In genomic region chr2:172643142-172643541, GRCh38 we compare ENCODE assay signal across 19 cellular contexts.
DNase-seq lines count a peak whose midpoint lies in the region; ATAC-seq, FAIRE-seq and TF ChIP-seq lines count a peak whose summit lies in the region.
"Had no signal": no experiment of that assay in that cellular context is flagged by ENCODE, and none has a peak within 500 bp of the region (broad histone marks: within the 10 kb centered on the region; RNA-seq: fewer than 3 reads in every experiment).

No MANE protein-coding gene starts in this region.

- no peaks in the 10 kb centered on the region for H3K79me2 ChIP-seq in keratinocyte (ENCODE audit: control insufficient read depth, insufficient read depth, low read length)

- H3K4me1 ChIP-seq in keratinocyte (ENCODE audit: control insufficient read depth, extremely low read depth, insufficient read depth, low read length) (peaks cover 10% of the 10 kb centered on the region), Caco-2 (no peaks in the 10 kb centered on the region)
- H3K4me1 ChIP-seq: right lobe of liver had no signal

- H2AFZ ChIP-seq in keratinocyte (ENCODE audit: control insufficient read depth, low read length): no peak overlapping the region

- H3K9me3 ChIP-seq in keratinocyte (ENCODE audit: control insufficient read depth, low read depth, low read length) (no peaks in the 10 kb centered on the region), Caco-2 (no peaks in the 10 kb centered on the region; the same call in 1 of the 2 replicates)
- H3K9me3 ChIP-seq: right lobe of liver had no signal

- H3K36me3 ChIP-seq in keratinocyte (ENCODE audit: control insufficient read depth in 2 of 2, extremely low read depth in 1 of 2, insufficient read depth in 2 of 2, low read length in 2 of 2) (no peaks in the 10 kb centered on the region), Caco-2 (ENCODE audit: control insufficient read depth, insufficient read depth, low read length) (no peaks in the 10 kb centered on the region)
- H3K36me3 ChIP-seq: right lobe of liver had no signal

- DNase-seq in Daoy (ENCODE audit: low read depth): peak; percentile 61
- DNase-seq in H4 (ENCODE audit: low spot score): peak; percentile 17
- peak; percentile 15 for DNase-seq in keratinocyte (ENCODE audit: low read depth, low spot score)
- DNase-seq in Caco-2: no peak
- DNase-seq: DMS79, endodermal cell, KBM-7, mesenchymal stem cell, NCI-H1436 treated with DMSO at 0.1 percent for 48 hours, NCI-H2227 treated with DMSO at 0.1 percent for 48 hours, right lobe of liver had no signal

- TF ChIP-seq CTCF in keratinocyte (optimal IDR thresholded peaks at IDR 0.05 in 1 of 3, IDR thresholded peaks at IDR 0.05 in 1 of 3, conservative IDR thresholded peaks at IDR 0.05 in 1 of 3; ENCODE audit: extremely low read depth in 1 of 3, insufficient read depth in 2 of 3, low read length in 3 of 3) (no peak), Caco-2 (IDR thresholded peaks at IDR 0.05; ENCODE audit: insufficient read depth in 1 of 2, low read depth in 1 of 2, low read length in 1 of 2, severe bottlenecking in 1 of 2, unreplicated experiment in 1 of 2) (no peak)

- dilution Hi-C loops in keratinocyte (cut with MboI; ENCODE audit: extremely low pct_ligation_motif_present, low sequenced_read_pairs): no loop called here

- H3K4me3 Mint-ChIP-seq in activated T-helper 17 cell treated with anti-CD3 and anti-CD28 coated beads, Interleukin-2, amount 50 U/mL, for 72 hours: no peak overlapping the region
- no peak overlapping the region for H3K4me3 Mint-ChIP-seq in Caco-2 (ENCODE audit: unreplicated experiment)
- H3K4me3 Mint-ChIP-seq: activated naive CD8-positive, alpha-beta T cell; endodermal cell; neural crest cell; stimulated activated naive CD8-positive, alpha-beta T cell treated with anti-CD3 and anti-CD28 coated beads, Interleukin-15, Interleukin-2, amounts not matched to agents 100 ng/mL and 50 ng/mL, for 24 hours had no signal

- peaks cover 6% of the 10 kb centered on the region for H3K27me3 Mint-ChIP-seq in activated T-helper 17 cell treated with anti-CD3 and anti-CD28 coated beads, Interleukin-2, amount 50 U/mL, for 72 hours
- H3K27me3 Mint-ChIP-seq in Caco-2 (ENCODE audit: insufficient read depth, unreplicated experiment): no peaks in the 10 kb centered on the region

- peak; percentile 84 for ATAC-seq in activated T-helper 17 cell treated with anti-CD3 and anti-CD28 coated beads, Interleukin-2, amount 50 U/mL, for 72 hours (replicated peaks)
- ATAC-seq in GM21526 (IDR thresholded peaks at IDR 0.05; ENCODE audit: low FRiP score, unreplicated experiment): no peak
- ATAC-seq in GM21576 (IDR thresholded peaks at IDR 0.05; ENCODE audit: unreplicated experiment): no peak

- no peak overlapping the region for H3K9ac ChIP-seq in keratinocyte (ENCODE audit: control insufficient read depth, extremely low read depth, insufficient read depth, low read length)

- no peaks in the 10 kb centered on the region for H3K9me1 ChIP-seq in keratinocyte (ENCODE audit: control insufficient read depth, extremely low read depth, insufficient read depth, low read length)

- intact Hi-C loops in Caco-2 (cut with micrococcal nuclease; ENCODE audit: unreplicated experiment): no loop called here

- H4K20me1 ChIP-seq in keratinocyte (ENCODE audit: control insufficient read depth, extremely low read depth, insufficient read depth, low read length): no peaks in the 10 kb centered on the region

- no peak for FAIRE-seq in keratinocyte (lab: Jason Lieb, UNC)

- H3K27ac ChIP-seq in keratinocyte (ENCODE audit: control insufficient read depth, insufficient read depth, low read length): no peak overlapping the region
- H3K27ac ChIP-seq: C4-2B, SK-N-MC had no signal

- CTCF ChIA-PET in Caco-2 (lab: Charles Lee): no interaction called here

- peaks cover 10% of the 10 kb centered on the region for H3K4me1 Mint-ChIP-seq in activated T-helper 17 cell treated with anti-CD3 and anti-CD28 coated beads, Interleukin-2, amount 50 U/mL, for 72 hours
- H3K4me1 Mint-ChIP-seq in Caco-2 (ENCODE audit: low read depth, unreplicated experiment): no peaks in the 10 kb centered on the region
- H3K4me1 Mint-ChIP-seq: endodermal cell, neural crest cell had no signal

- no peaks in the 10 kb centered on the region for H3K36me3 Mint-ChIP-seq in activated T-helper 17 cell treated with anti-CD3 and anti-CD28 coated beads, Interleukin-2, amount 50 U/mL, for 72 hours (ENCODE audit: low read depth)
- no peaks in the 10 kb centered on the region for H3K36me3 Mint-ChIP-seq in Caco-2 (ENCODE audit: insufficient read depth, unreplicated experiment)

- H3K4me2 ChIP-seq in keratinocyte (ENCODE audit: control insufficient read depth, extremely low read depth, insufficient read depth, low read depth, low read length): no peak overlapping the region

- no peak overlapping the region for H3K4me3 ChIP-seq in keratinocyte (ENCODE audit: control insufficient read depth in 2 of 3, extremely low read depth in 1 of 3, insufficient read depth in 2 of 3, low read depth in 1 of 3, low read length in 3 of 3)
- H3K4me3 ChIP-seq in Caco-2 (ENCODE audit: low read depth, low read length): no peak overlapping the region
- H3K4me3 ChIP-seq: right lobe of liver, SK-N-MC had no signal

- BruUV-seq in Caco-2 (replicated peaks; lab: Mats Ljungman, UMichigan): no TSS peak

- no peaks in the 10 kb centered on the region for H3K9me3 Mint-ChIP-seq in activated T-helper 17 cell treated with anti-CD3 and anti-CD28 coated beads, Interleukin-2, amount 50 U/mL, for 72 hours
- no peaks in the 10 kb centered on the region for H3K9me3 Mint-ChIP-seq in Caco-2 (ENCODE audit: unreplicated experiment)

- H3K27ac Mint-ChIP-seq in activated T-helper 17 cell treated with anti-CD3 and anti-CD28 coated beads, Interleukin-2, amount 50 U/mL, for 72 hours: peak overlapping the region; percentile 46
- no peak overlapping the region for H3K27ac Mint-ChIP-seq in Caco-2 (ENCODE audit: unreplicated experiment)
- H3K27ac Mint-ChIP-seq: activated naive CD8-positive, alpha-beta T cell; endodermal cell had no signal

- POLR2A ChIA-PET in Caco-2 (lab: Charles Lee): no interaction called here

- H3K27me3 ChIP-seq in keratinocyte (ENCODE audit: control insufficient read depth, extremely low read depth, insufficient read depth, low read length) (no peaks in the 10 kb centered on the region), Caco-2 (replicated peaks; ENCODE audit: control insufficient read depth, insufficient read depth, low read length) (no peaks in the 10 kb centered on the region)
- H3K27me3 ChIP-seq: right lobe of liver had no signal

Comparison
In these comparisons a context has a peak if more than half of its experiments do, and no peak if none do; other contexts are left out.
1. DNase-seq: peak in Daoy (single experiment), H4 (single experiment) and keratinocyte (single experiment); none in Caco-2 (0 of 2).